ENCODE assay signal across 1 cellular context in genomic region chr5:132487841-132488555, GRCh38.
TF ChIP-seq lines count a peak whose summit lies in the region.

No MANE protein-coding gene starts in this region.

TF ChIP-seq in GM12878, 131 proteins besides CTCF, POLR2A, EP300 and RAD21 (continued from another document):
- TF ChIP-seq PKNOX1 (IDR thresholded peaks at IDR 0.05): no peak
- TF ChIP-seq CHD2 (IDR thresholded peaks at IDR 0.05; ENCODE audit: borderline replicate concordance, low read depth, low read length): no peak
- 0 out of 2 replicates have a peak, but pooled peaks have one; percentile 20 for TF ChIP-seq EED (IDR thresholded peaks at IDR 0.05; ENCODE audit: low read depth)
- no peak for TF ChIP-seq RUNX3 (IDR thresholded peaks at IDR 0.05; ENCODE audit: low read length)
- 0 out of 2 replicates have a peak, but pooled peaks have one; percentile 32 for TF ChIP-seq POLR2AphosphoS2 (IDR thresholded peaks at IDR 0.05; ENCODE audit: low read depth, low read length)
